ENCODE assay signal across 1 cellular context in the genomic region with DNA sequence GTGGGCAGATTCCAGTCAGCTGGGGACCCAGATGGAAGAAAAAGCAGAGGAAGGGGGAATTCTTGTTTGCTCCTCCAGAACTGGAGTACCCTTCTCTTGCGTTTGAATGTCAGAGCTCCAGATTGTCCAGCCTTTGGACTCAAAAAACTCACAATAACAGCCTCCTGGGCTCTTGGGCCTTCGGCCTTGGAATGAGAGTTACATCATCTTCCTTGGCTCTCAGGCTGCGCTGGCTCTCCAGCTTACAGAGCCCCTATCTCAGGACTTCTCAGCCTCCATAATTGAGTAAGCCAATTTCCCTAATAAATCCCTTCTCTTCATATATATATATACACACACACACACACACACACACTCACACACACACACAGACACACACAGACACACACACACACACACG.
TF ChIP-seq lines count a peak whose summit lies in the region.

No MANE protein-coding gene starts in this region.

TF ChIP-seq in GM23338, 12 proteins besides CTCF, POLR2A, EP300 and RAD21 (continued from another document):
- TF ChIP-seq, protein P1, sequence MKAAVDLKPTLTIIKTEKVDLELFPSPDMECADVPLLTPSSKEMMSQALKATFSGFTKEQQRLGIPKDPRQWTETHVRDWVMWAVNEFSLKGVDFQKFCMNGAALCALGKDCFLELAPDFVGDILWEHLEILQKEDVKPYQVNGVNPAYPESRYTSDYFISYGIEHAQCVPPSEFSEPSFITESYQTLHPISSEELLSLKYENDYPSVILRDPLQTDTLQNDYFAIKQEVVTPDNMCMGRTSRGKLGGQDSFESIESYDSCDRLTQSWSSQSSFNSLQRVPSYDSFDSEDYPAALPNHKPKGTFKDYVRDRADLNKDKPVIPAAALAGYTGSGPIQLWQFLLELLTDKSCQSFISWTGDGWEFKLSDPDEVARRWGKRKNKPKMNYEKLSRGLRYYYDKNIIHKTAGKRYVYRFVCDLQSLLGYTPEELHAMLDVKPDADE (IDR thresholded peaks at IDR 0.05) = no peak
- TF ChIP-seq POLR2AphosphoS5 (IDR thresholded peaks at IDR 0.05; ENCODE audit: low read depth) = no peak
- TF ChIP-seq, protein P2, sequence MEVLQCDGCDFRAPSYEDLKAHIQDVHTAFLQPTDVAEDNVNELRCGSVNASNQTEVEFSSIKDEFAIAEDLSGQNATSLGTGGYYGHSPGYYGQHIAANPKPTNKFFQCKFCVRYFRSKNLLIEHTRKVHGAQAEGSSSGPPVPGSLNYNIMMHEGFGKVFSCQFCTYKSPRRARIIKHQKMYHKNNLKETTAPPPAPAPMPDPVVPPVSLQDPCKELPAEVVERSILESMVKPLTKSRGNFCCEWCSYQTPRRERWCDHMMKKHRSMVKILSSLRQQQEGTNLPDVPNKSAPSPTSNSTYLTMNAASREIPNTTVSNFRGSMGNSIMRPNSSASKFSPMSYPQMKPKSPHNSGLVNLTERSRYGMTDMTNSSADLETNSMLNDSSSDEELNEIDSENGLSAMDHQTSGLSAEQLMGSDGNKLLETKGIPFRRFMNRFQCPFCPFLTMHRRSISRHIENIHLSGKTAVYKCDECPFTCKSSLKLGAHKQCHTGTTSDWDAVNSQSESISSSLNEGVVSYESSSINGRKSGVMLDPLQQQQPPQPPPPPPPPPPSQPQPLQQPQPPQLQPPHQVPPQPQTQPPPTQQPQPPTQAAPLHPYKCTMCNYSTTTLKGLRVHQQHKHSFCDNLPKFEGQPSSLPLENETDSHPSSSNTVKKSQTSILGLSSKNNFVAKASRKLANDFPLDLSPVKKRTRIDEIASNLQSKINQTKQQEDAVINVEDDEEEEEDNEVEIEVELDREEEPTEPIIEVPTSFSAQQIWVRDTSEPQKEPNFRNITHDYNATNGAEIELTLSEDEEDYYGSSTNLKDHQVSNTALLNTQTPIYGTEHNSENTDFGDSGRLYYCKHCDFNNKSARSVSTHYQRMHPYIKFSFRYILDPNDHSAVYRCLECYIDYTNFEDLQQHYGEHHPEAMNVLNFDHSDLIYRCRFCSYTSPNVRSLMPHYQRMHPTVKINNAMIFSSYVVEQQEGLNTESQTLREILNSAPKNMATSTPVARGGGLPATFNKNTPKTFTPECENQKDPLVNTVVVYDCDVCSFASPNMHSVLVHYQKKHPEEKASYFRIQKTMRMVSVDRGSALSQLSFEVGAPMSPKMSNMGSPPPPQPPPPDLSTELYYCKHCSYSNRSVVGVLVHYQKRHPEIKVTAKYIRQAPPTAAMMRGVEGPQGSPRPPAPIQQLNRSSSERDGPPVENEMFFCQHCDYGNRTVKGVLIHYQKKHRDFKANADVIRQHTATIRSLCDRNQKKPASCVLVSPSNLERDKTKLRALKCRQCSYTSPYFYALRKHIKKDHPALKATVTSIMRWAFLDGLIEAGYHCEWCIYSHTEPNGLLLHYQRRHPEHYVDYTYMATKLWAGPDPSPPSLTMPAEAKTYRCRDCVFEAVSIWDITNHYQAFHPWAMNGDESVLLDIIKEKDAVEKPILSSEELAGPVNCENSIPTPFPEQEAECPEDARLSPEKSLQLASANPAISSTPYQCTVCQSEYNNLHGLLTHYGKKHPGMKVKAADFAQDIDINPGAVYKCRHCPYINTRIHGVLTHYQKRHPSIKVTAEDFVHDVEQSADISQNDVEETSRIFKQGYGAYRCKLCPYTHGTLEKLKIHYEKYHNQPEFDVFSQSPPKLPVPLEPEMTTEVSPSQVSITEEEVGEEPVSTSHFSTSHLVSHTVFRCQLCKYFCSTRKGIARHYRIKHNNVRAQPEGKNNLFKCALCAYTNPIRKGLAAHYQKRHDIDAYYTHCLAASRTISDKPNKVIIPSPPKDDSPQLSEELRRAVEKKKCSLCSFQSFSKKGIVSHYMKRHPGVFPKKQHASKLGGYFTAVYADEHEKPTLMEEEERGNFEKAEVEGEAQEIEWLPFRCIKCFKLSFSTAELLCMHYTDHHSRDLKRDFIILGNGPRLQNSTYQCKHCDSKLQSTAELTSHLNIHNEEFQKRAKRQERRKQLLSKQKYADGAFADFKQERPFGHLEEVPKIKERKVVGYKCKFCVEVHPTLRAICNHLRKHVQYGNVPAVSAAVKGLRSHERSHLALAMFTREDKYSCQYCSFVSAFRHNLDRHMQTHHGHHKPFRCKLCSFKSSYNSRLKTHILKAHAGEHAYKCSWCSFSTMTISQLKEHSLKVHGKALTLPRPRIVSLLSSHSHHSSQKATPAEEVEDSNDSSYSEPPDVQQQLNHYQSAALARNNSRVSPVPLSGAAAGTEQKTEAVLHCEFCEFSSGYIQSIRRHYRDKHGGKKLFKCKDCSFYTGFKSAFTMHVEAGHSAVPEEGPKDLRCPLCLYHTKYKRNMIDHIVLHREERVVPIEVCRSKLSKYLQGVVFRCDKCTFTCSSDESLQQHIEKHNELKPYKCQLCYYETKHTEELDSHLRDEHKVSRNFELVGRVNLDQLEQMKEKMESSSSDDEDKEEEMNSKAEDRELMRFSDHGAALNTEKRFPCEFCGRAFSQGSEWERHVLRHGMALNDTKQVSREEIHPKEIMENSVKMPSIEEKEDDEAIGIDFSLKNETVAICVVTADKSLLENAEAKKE (CRISPR knock-in tag; IDR thresholded peaks at IDR 0.05) = no peak
